Comparison of ENCODE assay signal across 1 cellular context in genomic region chr9:70042461-70043215, GRCh38.
TF ChIP-seq lines count a peak whose summit lies in the region.

No MANE protein-coding gene starts in this region.

TF ChIP-seq in GM23338, 12 proteins besides CTCF, POLR2A, EP300 and RAD21 (continued from another document):
- TF ChIP-seq CREB1 (CRISPR knock-in tag; IDR thresholded peaks at IDR 0.05; ENCODE audit: low read depth) (no peak), ZNF114 (CRISPR knock-in tag; IDR thresholded peaks at IDR 0.05) (no peak), POLR2AphosphoS5 (IDR thresholded peaks at IDR 0.05; ENCODE audit: low read depth) (no peak), ZNF331 (CRISPR knock-in tag; IDR thresholded peaks at IDR 0.05; ENCODE audit: low read depth) (no peak)
- TF ChIP-seq, protein P1, sequence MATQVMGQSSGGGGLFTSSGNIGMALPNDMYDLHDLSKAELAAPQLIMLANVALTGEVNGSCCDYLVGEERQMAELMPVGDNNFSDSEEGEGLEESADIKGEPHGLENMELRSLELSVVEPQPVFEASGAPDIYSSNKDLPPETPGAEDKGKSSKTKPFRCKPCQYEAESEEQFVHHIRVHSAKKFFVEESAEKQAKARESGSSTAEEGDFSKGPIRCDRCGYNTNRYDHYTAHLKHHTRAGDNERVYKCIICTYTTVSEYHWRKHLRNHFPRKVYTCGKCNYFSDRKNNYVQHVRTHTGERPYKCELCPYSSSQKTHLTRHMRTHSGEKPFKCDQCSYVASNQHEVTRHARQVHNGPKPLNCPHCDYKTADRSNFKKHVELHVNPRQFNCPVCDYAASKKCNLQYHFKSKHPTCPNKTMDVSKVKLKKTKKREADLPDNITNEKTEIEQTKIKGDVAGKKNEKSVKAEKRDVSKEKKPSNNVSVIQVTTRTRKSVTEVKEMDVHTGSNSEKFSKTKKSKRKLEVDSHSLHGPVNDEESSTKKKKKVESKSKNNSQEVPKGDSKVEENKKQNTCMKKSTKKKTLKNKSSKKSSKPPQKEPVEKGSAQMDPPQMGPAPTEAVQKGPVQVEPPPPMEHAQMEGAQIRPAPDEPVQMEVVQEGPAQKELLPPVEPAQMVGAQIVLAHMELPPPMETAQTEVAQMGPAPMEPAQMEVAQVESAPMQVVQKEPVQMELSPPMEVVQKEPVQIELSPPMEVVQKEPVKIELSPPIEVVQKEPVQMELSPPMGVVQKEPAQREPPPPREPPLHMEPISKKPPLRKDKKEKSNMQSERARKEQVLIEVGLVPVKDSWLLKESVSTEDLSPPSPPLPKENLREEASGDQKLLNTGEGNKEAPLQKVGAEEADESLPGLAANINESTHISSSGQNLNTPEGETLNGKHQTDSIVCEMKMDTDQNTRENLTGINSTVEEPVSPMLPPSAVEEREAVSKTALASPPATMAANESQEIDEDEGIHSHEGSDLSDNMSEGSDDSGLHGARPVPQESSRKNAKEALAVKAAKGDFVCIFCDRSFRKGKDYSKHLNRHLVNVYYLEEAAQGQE (IDR thresholded peaks at IDR 0.05; ENCODE audit: unreplicated experiment), result no peak
TF ChIP-seq in GM23338: peak in this region for 0.
